In the genomic region with DNA sequence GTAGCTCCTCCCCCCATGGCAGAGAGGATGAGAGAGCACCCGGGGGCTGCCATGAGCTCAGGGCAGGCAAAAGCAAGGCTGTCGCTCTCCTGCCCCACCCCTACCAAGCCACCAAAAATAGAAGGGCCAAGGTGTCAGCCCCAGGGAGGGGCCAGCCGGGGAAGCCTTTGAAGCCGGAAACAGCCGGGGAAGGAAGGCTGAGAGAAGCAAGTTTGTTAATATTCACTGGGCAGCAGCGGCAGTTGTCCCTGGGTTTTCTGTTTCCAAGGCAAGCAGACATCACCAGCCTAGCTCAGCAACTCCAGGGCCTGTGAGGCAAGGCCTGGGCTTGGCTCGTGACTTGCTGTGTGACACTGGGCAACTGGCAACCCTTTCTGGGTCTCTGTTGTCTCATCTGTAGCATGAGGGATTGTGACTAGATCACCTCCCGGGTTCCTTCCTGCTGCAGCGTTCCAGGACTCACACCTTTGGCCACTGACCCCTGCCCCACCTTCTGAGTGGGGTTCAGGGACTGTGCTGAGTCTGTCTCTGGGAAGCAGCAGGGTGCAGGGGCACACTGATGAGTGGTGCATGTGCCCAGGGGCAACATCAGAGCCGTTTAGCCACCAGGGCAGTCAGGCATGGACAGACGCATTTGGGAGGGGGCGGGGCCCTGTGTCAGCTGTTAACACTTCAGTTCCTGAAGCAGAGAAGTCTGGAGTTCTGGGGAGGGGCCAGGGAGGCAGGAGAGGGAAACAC, we compare ENCODE assay signal across 10 cellular contexts. TPM values are rescaled to one million over a fixed set of nuclear protein-coding genes. Genes with fewer than 3 reads are reported as not detected.
DNase-seq lines count a peak whose midpoint lies in the region; ATAC-seq and TF ChIP-seq lines count a peak whose summit lies in the region.
"Had no signal": no experiment of that assay in that cellular context is flagged by ENCODE, and none has a peak within 500 bp of the region (broad histone marks: within the 10 kb centered on the region; RNA-seq: fewer than 3 reads in every experiment).

No MANE protein-coding gene starts in this region.

- H3K27me3 ChIP-seq in HUES48 (ENCODE audit: control insufficient read depth, insufficient read depth, low read length) (no peaks in the 10 kb centered on the region), upper lobe of left lung (no peaks in the 10 kb centered on the region)

- H3K9ac ChIP-seq in HUES48 (ENCODE audit: low read depth, low read length) = no peak overlapping the region

- peak; percentile 71 for ATAC-seq in GM19467 (IDR thresholded peaks at IDR 0.05; ENCODE audit: unreplicated experiment)
- ATAC-seq in esophagus mucosa = peak; percentile 72
- peak; percentile 50 to 54 for ATAC-seq in upper lobe of left lung (ENCODE audit: low FRiP score in 2 of 2)

- no peak overlapping the region for H3K27ac Mint-ChIP-seq in osteocyte (ENCODE audit: unreplicated experiment)

- no peaks in the 10 kb centered on the region for H3K36me3 Mint-ChIP-seq in osteocyte (ENCODE audit: unreplicated experiment)

- H3K4me3 ChIP-seq in HUES48 (ENCODE audit: low read depth, low read length) (no peak overlapping the region), upper lobe of left lung (peak overlapping the region in 2 of 4 donors; percentile 19 to 20)

- peak; percentile 28 for DNase-seq in DMS79 treated with DMSO at 0.1 percent for 48 hours (lab: John Stamatoyannopoulos, UW)
- peak; percentile 45 to 46 for DNase-seq in activated CD4-positive, alpha-beta T cell treated with anti-CD3 and anti-CD28 coated beads, Interleukin-2, amount 50 U/mL, for 4 hours
- DNase-seq in osteocyte (ENCODE audit: extremely low spot score, unreplicated experiment) = no peak
- DNase-seq in upper lobe of left lung = peak in 1 of 2 donors; percentile 38
- DNase-seq in NCI-H146 treated with DMSO at 0.1 percent for 48 hours (lab: John Stamatoyannopoulos, UW; ENCODE audit: unreplicated experiment) = no peak

- 1 to 11% methylated on average over 8 to 12 of the region's 12 CpGs for WGBS in upper lobe of left lung, 2 donors

- H3K9me3 Mint-ChIP-seq in osteocyte (ENCODE audit: unreplicated experiment) = no peaks in the 10 kb centered on the region

- peak overlapping the region; percentile 30 for H3K4me3 Mint-ChIP-seq in osteocyte (ENCODE audit: unreplicated experiment)

- no peak for TF ChIP-seq EP300 in upper lobe of left lung (IDR thresholded peaks at IDR 0.05)

- H3K36me3 ChIP-seq in HUES48 (ENCODE audit: control insufficient read depth, insufficient read depth, low read length) = no peaks in the 10 kb centered on the region
- no peaks in the 10 kb centered on the region for H3K36me3 ChIP-seq in upper lobe of left lung

- peaks cover 12% of the 10 kb centered on the region for H3K4me1 Mint-ChIP-seq in osteocyte (ENCODE audit: unreplicated experiment)

- peaks cover 62% of the 10 kb centered on the region for H3K27me3 Mint-ChIP-seq in osteocyte (ENCODE audit: unreplicated experiment)

- peaks cover 21% of the 10 kb centered on the region for H3K4me1 ChIP-seq in HUES48 (ENCODE audit: control insufficient read depth, insufficient read depth, low read length)
- peaks cover 18 to 23% (median 20%) of the 10 kb centered on the region in 4 donors for H3K4me1 ChIP-seq in upper lobe of left lung

- H3K9me3 ChIP-seq in HUES48 (ENCODE audit: control insufficient read depth, insufficient read depth, low read length) (no peaks in the 10 kb centered on the region), upper lobe of left lung (no peaks in the 10 kb centered on the region)

- TF ChIP-seq CTCF in osteocyte (IDR thresholded peaks at IDR 0.05) (no peak), upper lobe of left lung (IDR thresholded peaks at IDR 0.05) (no peak)

- H3K27ac ChIP-seq in HUES48 (ENCODE audit: low read depth, low read length) (peak overlapping the region; percentile 67), upper lobe of left lung (peak overlapping the region in 1 of 4 donors; percentile 55)

- no peak for TF ChIP-seq POLR2A in upper lobe of left lung (IDR thresholded peaks at IDR 0.05)

RNA-seq across cellular contexts. Expression of gene SYNDIG1L, which starts 24.3 kb away (rescaled TPM):
- total RNA-seq in esophagus mucosa (not detected), osteocyte (0.26 TPM in 1 of 2 replicates, not detected in the other), upper lobe of left lung (10 to 100 TPM in 1 of 6 donors, 1 to 10 TPM in 4, under 1 TPM in 1; 0.88 to 10.5 (median 2.8) TPM)
- total RNA-seq: HT1080, pulmonary artery endothelial cell had no signal

RNA-seq across cellular contexts. Expression of gene VRTN, which starts 53.4 kb away (rescaled TPM):
- total RNA-seq in esophagus mucosa = not detected
- not detected in 2 replicates for total RNA-seq in osteocyte
- under 1 TPM in 2 of 6 donors, not detected in 4; 0.09 to 0.10 TPM for total RNA-seq in upper lobe of left lung
- total RNA-seq: HT1080, pulmonary artery endothelial cell had no signal

Comparison
In these comparisons a context has a peak if more than half of its experiments do, and no peak if none do; other contexts are left out.
1. DNase-seq: peak in DMS79 treated with DMSO at 0.1 percent for 48 hours (single experiment) and activated CD4-positive, alpha-beta T cell treated with anti-CD3 and anti-CD28 coated beads, Interleukin-2, amount 50 U/mL, for 4 hours (2 of 2); none in osteocyte (single experiment) and NCI-H146 treated with DMSO at 0.1 percent for 48 hours (single experiment).
2. Peak in every context shown above with its lines, with median percentiles within 50 percentile points of each other: ATAC-seq.